6 cellular contexts compared by ENCODE assay signal in genomic region chr16:23508589-23509440, GRCh38. TPM values are rescaled to one million over a fixed set of nuclear protein-coding genes. Genes with fewer than 3 reads are reported as not detected.
DNase-seq lines count a peak whose midpoint lies in the region; ATAC-seq, FAIRE-seq and TF ChIP-seq lines count a peak whose summit lies in the region.

No MANE protein-coding gene starts in this region.

- intact Hi-C loops in kidney (cut with DNase I) = no loop called here

- TF ChIP-seq CTCF in GM12865 (IDR thresholded peaks at IDR 0.05; ENCODE audit: insufficient read depth, low read depth, low read length, missing control alignments) (no peak), kidney (IDR thresholded peaks at IDR 0.05; ENCODE audit: borderline replicate concordance, extremely low read depth, insufficient read depth) (no peak)

- H3K36me3 Mint-ChIP-seq in T-helper 17 cell (ENCODE audit: low read depth) = no peaks in the 10 kb centered on the region

- peak overlapping the region; percentile 80 for H3K4me3 ChIP-seq in GM12865 (ENCODE audit: low read depth, low read length)
- H3K4me3 ChIP-seq in kidney (ENCODE audit: low read length in 2 of 2) = peak overlapping the region; percentile 82 to 95

- no peak for FAIRE-seq in kidney (lab: Jason Lieb, UNC)

- H3K4me3 Mint-ChIP-seq in T-helper 17 cell = peak overlapping the region; percentile 95

- no peak for ATAC-seq in T-helper 17 cell

- peaks cover 23 to 40% of the 10 kb centered on the region in 2 donors for H3K4me1 ChIP-seq in kidney (ENCODE audit: control insufficient read depth in 1 of 2, insufficient read depth in 1 of 2, low read depth in 1 of 2, low read length in 2 of 2)

- H3K9me3 ChIP-seq in T-helper 17 cell (ENCODE audit: control insufficient read depth, low read length, poor library complexity, severe bottlenecking) (no peaks in the 10 kb centered on the region), kidney (ENCODE audit: control insufficient read depth in 1 of 2, low read length in 2 of 2) (no peaks in the 10 kb centered on the region)

- H3K4me1 Mint-ChIP-seq in T-helper 17 cell = peaks cover 40% of the 10 kb centered on the region

- H3K9ac ChIP-seq in kidney (ENCODE audit: low read length in 2 of 2) = peak overlapping the region; percentile 6 to 84

- DNase-seq in GM12865 (ENCODE audit: low read depth) (peak; percentile 24), T-helper 17 cell (no peak), kidney (no peak), GOT3 (lab: John Stamatoyannopoulos, UW) (no peak), glomerular visceral epithelial cell (ENCODE audit: extremely low spot score) (no peak)
- DNase-seq in stimulated activated CD4-positive, alpha-beta T cell treated with anti-CD3 and anti-CD28 coated beads, Interleukin-15, amount 100 ng/mL, for 24 hours = no peak

- H3K27me3 Mint-ChIP-seq in T-helper 17 cell = no peaks in the 10 kb centered on the region

- H3K27ac ChIP-seq in kidney (ENCODE audit: low read depth in 2 of 2, low read length in 2 of 2) = peak overlapping the region; percentile 18 to 46

- no peaks in the 10 kb centered on the region for H3K36me3 ChIP-seq in kidney (ENCODE audit: control insufficient read depth in 1 of 2, insufficient read depth in 2 of 2, low read length in 2 of 2)

- H3K27ac Mint-ChIP-seq in T-helper 17 cell = peak overlapping the region; percentile 95

RNA-seq across cellular contexts. Expression of gene GGA2, which starts 1.5 kb away (rescaled TPM):
- 100 to 1,000 TPM; 116 to 117 TPM for total RNA-seq in T-helper 17 cell
- 79.9 TPM for total RNA-seq in kidney
- polyA plus RNA-seq in kidney (ENCODE audit: insufficient read depth, low read depth, low replicate concordance) = 43.5 TPM

RNA-seq across cellular contexts. Expression of gene EARS2, which starts 48.3 kb away (rescaled TPM):
- total RNA-seq in T-helper 17 cell (10 to 100 TPM; 10.0 to 13.0 TPM), kidney (21.6 TPM)
- polyA plus RNA-seq in kidney (ENCODE audit: insufficient read depth, low read depth, low replicate concordance) = 30.4 TPM

RNA-seq across cellular contexts. Expression of gene UBFD1, which starts 48.7 kb away (rescaled TPM):
- total RNA-seq in T-helper 17 cell (10 to 100 TPM; 37.9 to 43.3 TPM), kidney (52.8 TPM)
- 20.8 TPM for polyA plus RNA-seq in kidney (ENCODE audit: insufficient read depth, low read depth, low replicate concordance)

RNA-seq across cellular contexts. Expression of gene COG7, which starts 55.8 kb away (rescaled TPM):
- 10 to 100 TPM; 16.9 to 17.1 TPM for total RNA-seq in T-helper 17 cell
- total RNA-seq in kidney = 25.2 TPM
- polyA plus RNA-seq in kidney (ENCODE audit: insufficient read depth, low read depth, low replicate concordance) = 27.0 TPM
